9 cellular contexts compared by ENCODE assay signal in the genomic region with DNA sequence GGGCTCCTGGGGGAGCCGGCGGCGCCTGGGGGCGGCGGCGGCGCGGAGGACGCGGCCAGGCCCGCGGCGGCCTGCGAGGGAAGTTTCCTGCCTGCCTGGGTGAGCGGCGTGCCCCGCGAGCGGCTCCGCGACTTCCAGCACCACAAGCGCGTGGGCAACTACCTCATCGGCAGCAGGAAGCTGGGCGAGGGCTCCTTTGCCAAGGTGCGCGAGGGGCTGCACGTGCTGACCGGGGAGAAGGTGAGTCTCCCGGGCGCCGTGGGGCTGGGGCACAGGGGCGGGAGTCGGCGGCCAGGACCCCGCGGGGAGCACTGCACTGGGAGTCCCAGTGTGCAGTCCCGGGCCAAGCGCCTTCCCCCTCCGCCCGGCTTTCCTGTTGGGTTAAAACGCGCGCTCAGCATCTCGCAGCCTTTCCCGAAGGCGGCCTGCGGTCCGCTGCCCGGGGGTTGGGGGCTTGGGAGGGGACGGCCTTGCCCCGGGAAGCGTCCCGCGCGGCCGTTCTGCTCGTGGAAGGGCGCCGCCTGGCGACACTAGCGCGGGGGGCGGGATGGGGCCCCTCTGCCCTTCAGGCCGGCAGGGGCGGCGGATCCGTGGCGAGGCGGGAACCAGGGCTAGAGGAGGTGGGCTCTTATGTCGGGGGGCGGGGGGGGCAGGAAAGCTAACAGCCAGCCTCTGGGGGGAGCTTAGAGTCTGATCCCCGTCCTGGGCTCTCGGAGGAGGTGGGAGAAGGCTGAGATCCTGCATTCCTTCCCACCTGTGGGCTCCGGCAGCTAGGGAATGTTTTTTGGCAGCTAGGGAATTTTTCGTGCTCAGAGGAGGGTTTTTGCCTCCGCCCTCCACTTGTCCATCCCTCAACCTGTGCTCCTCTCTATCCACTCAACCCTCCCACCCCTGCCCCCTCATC. TPM values are rescaled to one million over a fixed set of nuclear protein-coding genes. Genes with fewer than 3 reads are reported as not detected.
A peak's percentile ranks its signal among the peaks of the same experiment; 100 is the strongest.
DNase-seq lines count a peak whose midpoint lies in the region; ATAC-seq and TF ChIP-seq lines count a peak whose summit lies in the region.
"Had no signal": no experiment of that assay in that cellular context is flagged by ENCODE, and none has a peak within 500 bp of the region (broad histone marks: within the 10 kb centered on the region; RNA-seq: fewer than 3 reads in every experiment).

No MANE protein-coding gene starts in this region.

- intact Hi-C loops in left colon (cut with DNase I, micrococcal nuclease): no loop called here

- peaks cover 5% of the 10 kb centered on the region for H3K36me3 Mint-ChIP-seq in brain

- peak overlapping the region; percentile 14 to 95 (median 89) for H3K27ac Mint-ChIP-seq in brain

- POLR2A ChIA-PET in RWPE1 (lab: Yijun Ruan, JAX; ENCODE audit: low non-redundant PET): no interaction called here

- peak overlapping the region; percentile 85 to 92 (median 88) for H3K4me3 Mint-ChIP-seq in brain

- no peaks in the 10 kb centered on the region for H3K9me3 Mint-ChIP-seq in brain

- TF ChIP-seq CTCF in GM20000 (IDR thresholded peaks at IDR 0.05; ENCODE audit: extremely low read depth, missing control alignments) (peak; percentile 46), RWPE1 (conservative IDR thresholded peaks at IDR 0.05; ENCODE audit: low read depth) (peak; percentile 22; the same call in 1 of the 2 replicates), brain (conservative IDR thresholded peaks at IDR 0.05) (peak; percentile 75 to 89)

- no peak overlapping the region for H3K27ac ChIP-seq in RWPE1
- H3K27ac ChIP-seq: epithelial cell of prostate had no signal

- DNase-seq in 8988T (peak; percentile 61), GM20000 (ENCODE audit: low spot score) (peak; percentile 61), RWPE1 (ENCODE audit: low spot score) (no peak), left colon (peak; percentile 48 to 78)
- peak; percentile 40 for DNase-seq in stimulated activated CD4-positive, alpha-beta T cell treated with anti-CD3 and anti-CD28 coated beads, Interleukin-4, amount 100 ng/mL, for 24 hours

- H3K27me3 Mint-ChIP-seq in brain: peaks cover 4% of the 10 kb centered on the region

- CTCF ChIA-PET in RWPE1 (lab: Yijun Ruan, JAX): interaction anchor here (1.0 to 1.1 kb wide), 2 partner anchors 15 to 93 kb away, joined by 3 to 4 read pairs; no protein-coding TSS in a partner anchor

- ATAC-seq in left colon: peak; percentile 60
- ATAC-seq in GM19455 (IDR thresholded peaks at IDR 0.05; ENCODE audit: unreplicated experiment): no peak
- ATAC-seq in HG03097 (IDR thresholded peaks at IDR 0.05; ENCODE audit: low FRiP score, unreplicated experiment): no peak

- H3K4me1 Mint-ChIP-seq in brain: peaks cover 71% of the 10 kb centered on the region

RNA-seq across cellular contexts. Expression of a gene that starts 1.1 kb away (rescaled TPM):
- polyA plus RNA-seq in brain (ENCODE audit: insufficient read depth, low read depth, low replicate concordance): 10.6 TPM
- total RNA-seq in left colon: 1 to 10 TPM; 7.1 to 9.0 TPM

Comparison
In these comparisons a context has a peak if more than half of its experiments do, and no peak if none do; other contexts are left out.
1. CTCF ChIP-seq: peak in every context shown above with its lines; median percentile 82 in brain; 46 in GM20000; 22 in RWPE1.